In the genomic region with DNA sequence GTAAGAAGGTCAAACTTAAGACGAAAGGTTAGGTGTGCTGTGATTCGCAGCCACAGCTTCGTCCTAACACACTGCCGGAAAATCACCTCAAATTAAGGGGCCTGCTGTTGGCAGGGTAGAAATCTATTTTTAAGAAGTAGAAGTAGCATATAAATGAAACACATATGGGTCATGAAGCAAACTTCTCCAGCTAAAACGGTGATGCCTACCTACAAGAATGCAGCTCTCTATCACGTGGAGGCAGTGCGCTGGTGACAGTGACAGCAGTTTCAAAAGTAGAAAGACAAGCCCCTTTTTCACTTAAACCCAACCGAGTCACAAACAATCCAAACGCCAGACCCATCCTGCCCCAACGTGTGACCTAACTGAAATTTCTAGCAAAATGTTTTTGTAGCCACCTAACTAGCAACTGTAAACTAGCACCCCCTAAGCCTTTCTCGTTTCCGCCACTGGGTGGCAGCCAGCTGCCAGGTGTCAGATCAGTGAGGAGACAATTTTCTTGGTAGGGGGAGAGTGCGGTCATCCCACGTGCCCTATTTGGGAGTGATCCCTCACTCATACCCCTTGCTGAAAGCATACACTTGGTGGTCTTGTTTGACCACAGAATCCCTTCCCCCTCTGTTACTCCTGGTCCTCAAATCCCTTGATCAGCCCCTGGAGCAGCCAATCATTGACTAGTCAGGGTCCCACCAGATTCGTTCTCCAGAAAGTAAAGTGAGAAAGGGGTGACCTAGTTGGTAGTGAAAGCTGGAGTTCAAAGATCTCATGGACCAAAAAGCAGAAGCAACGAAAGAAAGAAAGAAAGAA, we compare ENCODE assay signal across 9 cellular contexts.
DNase-seq lines count a peak whose midpoint lies in the region; ATAC-seq and TF ChIP-seq lines count a peak whose summit lies in the region.
"Had no signal": no experiment of that assay in that cellular context is flagged by ENCODE, and none has a peak within 500 bp of the region (broad histone marks: within the 10 kb centered on the region; RNA-seq: fewer than 3 reads in every experiment).

No MANE protein-coding gene starts in this region.

- peak; percentile 55 for TF ChIP-seq CTCF in CD4-positive, alpha-beta T cell (IDR thresholded peaks at IDR 0.05)
- peak; percentile 58 to 87 (median 79) for TF ChIP-seq CTCF in breast epithelium (IDR thresholded peaks at IDR 0.05)

- CTCF ChIA-PET in CD4-positive, alpha-beta T cell (lab: Charles Lee) = interaction anchor here (1.2 kb wide), 1 partner anchor 630 kb away, joined by 4 read pairs; no protein-coding TSS in a partner anchor

- ATAC-seq in CD4-positive, alpha-beta T cell (ENCODE audit: poor library complexity) = no peak
- peak; percentile 39 for ATAC-seq in GM19468 (IDR thresholded peaks at IDR 0.05; ENCODE audit: extremely low read depth, unreplicated experiment)
- ATAC-seq in HG02588 (IDR thresholded peaks at IDR 0.05; ENCODE audit: unreplicated experiment) = no peak

- H3K9me3 Mint-ChIP-seq in CD4-positive, alpha-beta T cell = no peaks in the 10 kb centered on the region
- no peaks in the 10 kb centered on the region for H3K9me3 Mint-ChIP-seq in T-helper 2 cell treated with Interferon-gamma antibody and Interleukin-4, amounts not matched to agents 5 μg/mL and 100 μg/mL, for 36 hours
- H3K9me3 Mint-ChIP-seq in immature natural killer cell = no peaks in the 10 kb centered on the region
- H3K9me3 Mint-ChIP-seq: stimulated activated naive CD8-positive, alpha-beta T cell treated with anti-CD3 and anti-CD28 coated beads, Interleukin-15, Interleukin-2, amounts not matched to agents 100 ng/mL and 50 ng/mL, for 24 hours had no signal

- no peak for TF ChIP-seq POLR2A in breast epithelium (IDR thresholded peaks at IDR 0.05)

- H3K36me3 Mint-ChIP-seq in CD4-positive, alpha-beta T cell (ENCODE audit: low read depth) = no peaks in the 10 kb centered on the region
- H3K36me3 Mint-ChIP-seq in T-helper 2 cell treated with Interferon-gamma antibody and Interleukin-4, amounts not matched to agents 5 μg/mL and 100 μg/mL, for 36 hours (ENCODE audit: low read depth) = no peaks in the 10 kb centered on the region
- H3K36me3 Mint-ChIP-seq in immature natural killer cell = no peaks in the 10 kb centered on the region

- H3K4me3 Mint-ChIP-seq in CD4-positive, alpha-beta T cell = no peak overlapping the region
- H3K4me3 Mint-ChIP-seq in T-helper 2 cell treated with Interferon-gamma antibody and Interleukin-4, amounts not matched to agents 5 μg/mL and 100 μg/mL, for 36 hours = no peak overlapping the region
- no peak overlapping the region for H3K4me3 Mint-ChIP-seq in immature natural killer cell
- H3K4me3 Mint-ChIP-seq: stimulated activated naive CD8-positive, alpha-beta T cell treated with anti-CD3 and anti-CD28 coated beads, Interleukin-15, Interleukin-2, amounts not matched to agents 100 ng/mL and 50 ng/mL, for 24 hours had no signal

- peaks cover 12% of the 10 kb centered on the region for H3K27me3 Mint-ChIP-seq in CD4-positive, alpha-beta T cell
- H3K27me3 Mint-ChIP-seq in T-helper 2 cell treated with Interferon-gamma antibody and Interleukin-4, amounts not matched to agents 5 μg/mL and 100 μg/mL, for 36 hours (ENCODE audit: low read depth) = no peaks in the 10 kb centered on the region
- H3K27me3 Mint-ChIP-seq in immature natural killer cell (ENCODE audit: low read depth in 3 of 3) = peaks cover 0 to 2% (median 0%) of the 10 kb centered on the region in 3 donors

- intact Hi-C loops in CD4-positive, alpha-beta T cell (cut with DNase I, micrococcal nuclease) = loop anchor here in 1 of 2 experiments (2.0 to 5.0 kb wide), 2 partner anchors 139 to 630 kb away; no protein-coding TSS in a partner anchor
- intact Hi-C loops in breast epithelium (cut with DNase I; ENCODE audit: low total_unique reads) = no loop called here

- peak; percentile 1 to 36 (median 15) for DNase-seq in CD4-positive, alpha-beta T cell
- DNase-seq in NCI-H1092 treated with DMSO at 0.1 percent for 48 hours (lab: John Stamatoyannopoulos, UW) (peak; percentile 78), breast epithelium (ENCODE audit: low spot score in 2 of 2) (peak; percentile 71), immature natural killer cell (peak; percentile 18 to 23 (median 18))
- peak; percentile 17 for DNase-seq in T-helper 2 cell treated with Interferon-gamma antibody and Interleukin-4, amounts not matched to agents 5 μg/mL and 100 μg/mL, for 36 hours (ENCODE audit: low spot score)
- DNase-seq in stimulated activated CD4-positive, alpha-beta T cell treated with anti-CD3 and anti-CD28 coated beads, Interleukin-12 subunit alpha, Interleukin-12 subunit beta, amount 100 ng/mL, for 48 hours (ENCODE audit: low read depth in 2 of 3, low spot score in 1 of 3) = peak; percentile 8 to 35 (median 26)

- H3K27ac Mint-ChIP-seq in CD4-positive, alpha-beta T cell = no peak overlapping the region
- no peak overlapping the region for H3K27ac Mint-ChIP-seq in T-helper 2 cell treated with Interferon-gamma antibody and Interleukin-4, amounts not matched to agents 5 μg/mL and 100 μg/mL, for 36 hours
- no peak overlapping the region for H3K27ac Mint-ChIP-seq in immature natural killer cell
- H3K27ac Mint-ChIP-seq: stimulated activated naive CD8-positive, alpha-beta T cell treated with anti-CD3 and anti-CD28 coated beads, Interleukin-15, Interleukin-2, amounts not matched to agents 100 ng/mL and 50 ng/mL, for 24 hours had no signal

- H3K9me3 ChIP-seq in CD4-positive, alpha-beta T cell (ENCODE audit: control insufficient read depth, low read length) = no peaks in the 10 kb centered on the region
- no peaks in the 10 kb centered on the region for H3K9me3 ChIP-seq in breast epithelium

- no peaks in the 10 kb centered on the region for H3K36me3 ChIP-seq in breast epithelium

- H3K4me1 Mint-ChIP-seq in CD4-positive, alpha-beta T cell (ENCODE audit: low read depth) = no peaks in the 10 kb centered on the region
- H3K4me1 Mint-ChIP-seq in T-helper 2 cell treated with Interferon-gamma antibody and Interleukin-4, amounts not matched to agents 5 μg/mL and 100 μg/mL, for 36 hours (ENCODE audit: low read depth) = no peaks in the 10 kb centered on the region
- no peaks in the 10 kb centered on the region for H3K4me1 Mint-ChIP-seq in immature natural killer cell

- H3K27ac ChIP-seq in CD4-positive, alpha-beta T cell (ENCODE audit: low read depth, low read length) = no peak overlapping the region
- H3K27ac ChIP-seq in breast epithelium = no peak overlapping the region

- no peak overlapping the region for H3K4me3 ChIP-seq in breast epithelium

- H3K4me1 ChIP-seq in breast epithelium = no peaks in the 10 kb centered on the region

- no peaks in the 10 kb centered on the region for H3K27me3 ChIP-seq in CD4-positive, alpha-beta T cell (ENCODE audit: control insufficient read depth, insufficient read depth, low read length)
- H3K27me3 ChIP-seq in breast epithelium = no peaks in the 10 kb centered on the region

- POLR2A ChIA-PET in CD4-positive, alpha-beta T cell (lab: Charles Lee) = no interaction called here

Comparison
In these comparisons a context has a peak if more than half of its experiments do, and no peak if none do; other contexts are left out.
1. DNase-seq: peak in every context shown above with its lines; median percentile 78 in NCI-H1092 treated with DMSO at 0.1 percent for 48 hours; 71 in breast epithelium; 26 in stimulated activated CD4-positive, alpha-beta T cell treated with anti-CD3 and anti-CD28 coated beads, Interleukin-12 subunit alpha, Interleukin-12 subunit beta, amount 100 ng/mL, for 48 hours; 18 in immature natural killer cell; 17 in T-helper 2 cell treated with Interferon-gamma antibody and Interleukin-4, amounts not matched to agents 5 μg/mL and 100 μg/mL, for 36 hours; 15 in CD4-positive, alpha-beta T cell.